18 cellular contexts compared by ENCODE assay signal in genomic region chr22:38744981-38745380, GRCh38. TPM values are rescaled to one million over a fixed set of nuclear protein-coding genes. Genes with fewer than 3 reads are reported as not detected.
DNase-seq lines count a peak whose midpoint lies in the region; ATAC-seq and TF ChIP-seq lines count a peak whose summit lies in the region.
"Had no signal": no experiment of that assay in that cellular context is flagged by ENCODE, and none has a peak within 500 bp of the region (broad histone marks: within the 10 kb centered on the region; RNA-seq: fewer than 3 reads in every experiment).

No MANE protein-coding gene starts in this region.

- no peak overlapping the region for H3K4me3 ChIP-seq in fibroblast of mammary gland (ENCODE audit: control insufficient read depth, low read depth, low read length)
- no peak overlapping the region for H3K4me3 ChIP-seq in endodermal cell (ENCODE audit: low read length)

- peaks cover 66% of the 10 kb centered on the region for H3K36me3 Mint-ChIP-seq in activated CD4-positive, alpha-beta memory T cell treated with anti-CD3 and anti-CD28 coated beads for 36 hours
- H3K36me3 Mint-ChIP-seq in stimulated activated effector memory CD8-positive, alpha-beta T cell treated with anti-CD3 and anti-CD28 coated beads, Interleukin-12 subunit alpha, Interleukin-12 subunit beta, amount 100 ng/mL, for 72 hours, result peaks cover 100% of the 10 kb centered on the region
- peaks cover 50% of the 10 kb centered on the region for H3K36me3 Mint-ChIP-seq in endodermal cell (ENCODE audit: low read depth)

- no peaks in the 10 kb centered on the region for H3K27me3 Mint-ChIP-seq in activated CD4-positive, alpha-beta memory T cell treated with anti-CD3 and anti-CD28 coated beads for 36 hours
- no peaks in the 10 kb centered on the region for H3K27me3 Mint-ChIP-seq in endodermal cell (ENCODE audit: insufficient read depth)

- H3K27ac Mint-ChIP-seq in activated CD4-positive, alpha-beta memory T cell treated with anti-CD3 and anti-CD28 coated beads for 36 hours, result peak overlapping the region; percentile 54
- peak overlapping the region; percentile 37 for H3K27ac Mint-ChIP-seq in stimulated activated effector memory CD8-positive, alpha-beta T cell treated with anti-CD3 and anti-CD28 coated beads, Interleukin-12 subunit alpha, Interleukin-12 subunit beta, amount 100 ng/mL, for 72 hours
- H3K27ac Mint-ChIP-seq in endodermal cell, result no peak overlapping the region
- H3K27ac Mint-ChIP-seq: nephron progenitor cell had no signal

- CTCF ChIA-PET in activated CD4-positive, alpha-beta memory T cell treated with anti-CD3 and anti-CD28 coated beads for 36 hours (lab: Charles Lee), result interaction anchor here (1.8 kb wide), 1 partner anchor 21 kb away, joined by 5 read pairs; no protein-coding TSS in a partner anchor

- WGBS in endodermal cell (ENCODE audit: insufficient coverage in 1 of 2, insufficient read length in 1 of 2), 2 experiments, result 95 to 100% methylated on average over 5 to 6 of the region's 6 CpGs

- H3K36me3 ChIP-seq in endodermal cell (ENCODE audit: control insufficient read depth, insufficient read depth, low read length), result peaks cover 78% of the 10 kb centered on the region

- H3K9me3 ChIP-seq in endodermal cell (ENCODE audit: control insufficient read depth, low read length), result no peaks in the 10 kb centered on the region

- no peaks in the 10 kb centered on the region for H3K4me1 ChIP-seq in endodermal cell (ENCODE audit: control insufficient read depth, insufficient read depth, low read length)

- POLR2A ChIA-PET in activated CD4-positive, alpha-beta memory T cell treated with anti-CD3 and anti-CD28 coated beads for 36 hours (lab: Charles Lee), result no interaction called here

- H3K9ac ChIP-seq in endodermal cell (ENCODE audit: extremely low read depth, low read length, poor library complexity, severe bottlenecking), result no peak overlapping the region

- no peak overlapping the region for H3K27ac ChIP-seq in endodermal cell (ENCODE audit: low read depth, low read length)
- H3K27ac ChIP-seq: epithelial cell of prostate had no signal

- intact Hi-C loops in Right ventricle myocardium inferior (cut with DNase I) (no loop called here), Right ventricle myocardium superior (cut with DNase I) (no loop called here)
- intact Hi-C loops in activated CD4-positive, alpha-beta memory T cell treated with anti-CD3 and anti-CD28 coated beads for 36 hours (cut with micrococcal nuclease), result no loop called here

- peaks cover 9% of the 10 kb centered on the region for H3K4me1 Mint-ChIP-seq in activated CD4-positive, alpha-beta memory T cell treated with anti-CD3 and anti-CD28 coated beads for 36 hours (ENCODE audit: low read depth)
- peaks cover 17% of the 10 kb centered on the region for H3K4me1 Mint-ChIP-seq in stimulated activated effector memory CD8-positive, alpha-beta T cell treated with anti-CD3 and anti-CD28 coated beads, Interleukin-12 subunit alpha, Interleukin-12 subunit beta, amount 100 ng/mL, for 72 hours
- no peaks in the 10 kb centered on the region for H3K4me1 Mint-ChIP-seq in endodermal cell

- peak; percentile 23 for DNase-seq in Right ventricle myocardium inferior (ENCODE audit: missing footprints)
- DNase-seq in Right ventricle myocardium superior, result no peak
- no peak for DNase-seq in activated CD4-positive, alpha-beta memory T cell treated with anti-CD3 and anti-CD28 coated beads for 36 hours
- DNase-seq in fibroblast of mammary gland (ENCODE audit: low read depth), result peak; percentile 50
- DNase-seq in stimulated activated effector memory CD8-positive, alpha-beta T cell treated with anti-CD3 and anti-CD28 coated beads, Interleukin-12 subunit alpha, Interleukin-12 subunit beta, amount 100 ng/mL, for 72 hours (ENCODE audit: low spot score in 2 of 2), result no peak
- no peak for DNase-seq in putamen (ENCODE audit: low spot score)
- DNase-seq in endodermal cell, result no peak
- DNase-seq: activated CD4-positive, alpha-beta T cell treated with anti-CD3 and anti-CD28 coated beads, Interleukin-2, amount 50 U/mL, for 1 hour; aorta; Calu3; GDM1; NCI-H1436; NCI-H226; nephron progenitor cell; SIG-M5; T1000 had no signal

- TF ChIP-seq CTCF in fibroblast of mammary gland (conservative IDR thresholded peaks at IDR 0.05; ENCODE audit: control insufficient read depth, insufficient read depth, low read depth, low read length), result no peak
- TF ChIP-seq CTCF in endodermal cell (conservative IDR thresholded peaks at IDR 0.05), result no peak

- H3K27me3 ChIP-seq in endodermal cell (ENCODE audit: control insufficient read depth, insufficient read depth, low read length, poor library complexity, severe bottlenecking), result no peaks in the 10 kb centered on the region

- H3K4me3 Mint-ChIP-seq in activated CD4-positive, alpha-beta memory T cell treated with anti-CD3 and anti-CD28 coated beads for 36 hours, result no peak overlapping the region
- no peak overlapping the region for H3K4me3 Mint-ChIP-seq in stimulated activated effector memory CD8-positive, alpha-beta T cell treated with anti-CD3 and anti-CD28 coated beads, Interleukin-12 subunit alpha, Interleukin-12 subunit beta, amount 100 ng/mL, for 72 hours
- H3K4me3 Mint-ChIP-seq in endodermal cell, result no peak overlapping the region
- H3K4me3 Mint-ChIP-seq: nephron progenitor cell had no signal

- ATAC-seq in Right ventricle myocardium inferior, result no peak
- ATAC-seq in Right ventricle myocardium superior (ENCODE audit: poor library complexity), result no peak
- no peak for ATAC-seq in stimulated activated effector memory CD8-positive, alpha-beta T cell treated with anti-CD3 and anti-CD28 coated beads, Interleukin-12 subunit alpha, Interleukin-12 subunit beta, amount 100 ng/mL, for 72 hours
- no peak for ATAC-seq in GM21515 (IDR thresholded peaks at IDR 0.05; ENCODE audit: unreplicated experiment)

- no peaks in the 10 kb centered on the region for H3K9me3 Mint-ChIP-seq in activated CD4-positive, alpha-beta memory T cell treated with anti-CD3 and anti-CD28 coated beads for 36 hours
- H3K9me3 Mint-ChIP-seq in stimulated activated effector memory CD8-positive, alpha-beta T cell treated with anti-CD3 and anti-CD28 coated beads, Interleukin-12 subunit alpha, Interleukin-12 subunit beta, amount 100 ng/mL, for 72 hours, result no peaks in the 10 kb centered on the region
- H3K9me3 Mint-ChIP-seq in endodermal cell, result no peaks in the 10 kb centered on the region
- H3K9me3 Mint-ChIP-seq: nephron progenitor cell had no signal

RNA-seq across cellular contexts. Expression of gene SUN2, which starts 10.8 kb away (rescaled TPM):
- total RNA-seq in Right ventricle myocardium inferior (126 TPM), Right ventricle myocardium superior (117 TPM), endodermal cell (10 to 100 TPM; 23.0 to 32.4 TPM)
- 100 to 1,000 TPM; 159 to 168 TPM for total RNA-seq in activated CD4-positive, alpha-beta memory T cell treated with anti-CD3 and anti-CD28 coated beads for 36 hours
- polyA plus RNA-seq in endodermal cell (2013, experiment 1 of 2), result 66.3 TPM
- polyA plus RNA-seq in endodermal cell (2013, experiment 2 of 2), result 71.5 TPM

RNA-seq across cellular contexts. Expression of gene GTPBP1, which starts 39.2 kb away (rescaled TPM):
- total RNA-seq in Right ventricle myocardium inferior (26.8 TPM), Right ventricle myocardium superior (30.6 TPM), endodermal cell (10 to 100 TPM; 79.0 to 86.1 TPM)
- total RNA-seq in activated CD4-positive, alpha-beta memory T cell treated with anti-CD3 and anti-CD28 coated beads for 36 hours, result 10 to 100 TPM; 95.4 to 98.1 TPM
- 50.9 TPM for polyA plus RNA-seq in endodermal cell (2013, experiment 1 of 2)
- 49.5 TPM for polyA plus RNA-seq in endodermal cell (2013, experiment 2 of 2)

RNA-seq across cellular contexts. Expression of gene JOSD1, which starts 44.2 kb away (rescaled TPM):
- total RNA-seq in Right ventricle myocardium inferior (17.5 TPM), Right ventricle myocardium superior (17.2 TPM), endodermal cell (10 to 100 TPM; 21.2 to 26.7 TPM)
- 10 to 100 TPM; 71.8 to 78.4 TPM for total RNA-seq in activated CD4-positive, alpha-beta memory T cell treated with anti-CD3 and anti-CD28 coated beads for 36 hours
- polyA plus RNA-seq in endodermal cell (2013, experiment 1 of 2), result 35.3 TPM
- polyA plus RNA-seq in endodermal cell (2013, experiment 2 of 2), result 33.0 TPM

RNA-seq across cellular contexts. Expression of gene DNAL4, which starts 49.0 kb away (rescaled TPM):
- total RNA-seq in Right ventricle myocardium inferior, result 10.0 TPM
- total RNA-seq in Right ventricle myocardium superior, result 12.2 TPM
- 1 to 10 TPM; 7.7 to 8.3 TPM for total RNA-seq in activated CD4-positive, alpha-beta memory T cell treated with anti-CD3 and anti-CD28 coated beads for 36 hours
- total RNA-seq in endodermal cell, result 10 to 100 TPM; 24.8 to 29.8 TPM
- 28.5 TPM for polyA plus RNA-seq in endodermal cell (2013, experiment 1 of 2)
- polyA plus RNA-seq in endodermal cell (2013, experiment 2 of 2), result 25.9 TPM

Comparison
In these comparisons a context has a peak if more than half of its experiments do, and no peak if none do; other contexts are left out.
1. DNase-seq: peak in Right ventricle myocardium inferior (single experiment) and fibroblast of mammary gland (single experiment); none in Right ventricle myocardium superior (single experiment), activated CD4-positive, alpha-beta memory T cell treated with anti-CD3 and anti-CD28 coated beads for 36 hours (single experiment), stimulated activated effector memory CD8-positive, alpha-beta T cell treated with anti-CD3 and anti-CD28 coated beads, Interleukin-12 subunit alpha, Interleukin-12 subunit beta, amount 100 ng/mL, for 72 hours (0 of 2), putamen (single experiment) and endodermal cell (single experiment).